In the genomic region with DNA sequence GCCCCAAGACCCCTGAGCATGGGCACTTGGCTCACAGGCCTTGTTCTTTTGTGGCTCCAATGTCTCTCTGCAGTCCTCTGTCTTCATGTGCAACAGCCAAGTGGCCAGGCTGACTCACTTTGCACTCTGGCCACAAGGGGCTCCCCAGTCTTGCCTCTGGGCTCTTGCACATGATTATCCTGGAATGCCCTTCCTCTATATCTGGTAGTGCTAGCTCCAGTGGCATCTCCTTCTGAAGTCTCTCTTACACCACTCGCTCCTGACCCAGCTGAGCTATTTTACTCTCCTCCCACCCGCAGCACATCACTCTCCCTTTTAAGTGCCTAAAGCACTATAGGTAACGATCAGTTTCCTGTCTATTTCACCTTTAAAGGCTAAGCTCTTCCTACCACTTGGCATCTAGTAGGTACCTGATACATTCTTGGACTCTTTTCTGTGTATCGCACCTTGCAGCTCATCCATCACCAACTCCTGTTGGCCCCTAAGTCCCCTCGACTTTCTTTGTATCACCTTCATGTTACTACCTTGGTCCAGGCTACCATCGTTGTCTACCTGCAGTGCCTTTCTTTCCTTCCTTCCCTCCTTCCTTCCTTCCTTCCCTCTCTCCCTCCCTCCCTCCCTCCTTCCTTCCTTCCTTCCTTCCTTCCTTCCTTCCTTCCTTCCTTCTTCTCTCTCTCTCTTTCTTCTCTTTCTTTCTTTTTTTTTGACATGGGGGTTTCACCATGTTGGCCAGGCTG, we compare ENCODE assay signal across 9 cellular contexts. TPM values are rescaled to one million over a fixed set of nuclear protein-coding genes. Genes with fewer than 3 reads are reported as not detected.
A peak's percentile ranks its signal among the peaks of the same experiment; 100 is the strongest.
DNase-seq lines count a peak whose midpoint lies in the region; ATAC-seq and TF ChIP-seq lines count a peak whose summit lies in the region.
"Had no signal": no experiment of that assay in that cellular context is flagged by ENCODE, and none has a peak within 500 bp of the region (broad histone marks: within the 10 kb centered on the region; RNA-seq: fewer than 3 reads in every experiment).

No MANE protein-coding gene starts in this region.

- in situ Hi-C loops in GM13977 (cut with MboI; ENCODE audit: low pct_unique_long_range_greater_than_20kb, low sequenced_read_pairs, unreplicated experiment): no loop called here

- peak; percentile 42 for TF ChIP-seq CTCF in GM13977 (IDR thresholded peaks at IDR 0.05; ENCODE audit: extremely low read depth, insufficient read depth, missing control alignments)

- DNase-seq in A172 (ENCODE audit: low spot score) (peak; percentile 82), GM13977 (ENCODE audit: low spot score) (no peak), RKO (ENCODE audit: low spot score) (peak; percentile 78), foreskin melanocyte (peak; percentile 54), NCI-H1694 treated with DMSO at 0.1 percent for 48 hours (lab: John Stamatoyannopoulos, UW) (no peak), GM19238 (ENCODE audit: insufficient read length, low spot score) (no peak)

- no peak for ATAC-seq in GM21528 (IDR thresholded peaks at IDR 0.05; ENCODE audit: low FRiP score, unreplicated experiment)
- no peak for ATAC-seq in HG03571 (IDR thresholded peaks at IDR 0.05; ENCODE audit: unreplicated experiment)

RNA-seq across cellular contexts. Expression of gene ADRA1D, which starts 21.8 kb away (rescaled TPM):
- total RNA-seq in A172 (2014; rRNA removed; shearing (Covaris generic)): 1.9 and 2.2 TPM in 2 replicates
- total RNA-seq: T-helper 2 cell treated with Interferon-gamma antibody and Interleukin-4, amounts not matched to agents 100 ng/mL and 5 ng/mL, for 36 hours had no signal

Comparison
In these comparisons a context has a peak if more than half of its experiments do, and no peak if none do; other contexts are left out.
1. DNase-seq: peak in A172 (single experiment), RKO (single experiment) and foreskin melanocyte (single experiment); none in GM13977 (single experiment), NCI-H1694 treated with DMSO at 0.1 percent for 48 hours (single experiment) and GM19238 (single experiment).